ENCODE assay signal across 20 cellular contexts in genomic region chr12:110347767-110348166, GRCh38. TPM values are rescaled to one million over a fixed set of nuclear protein-coding genes. Genes with fewer than 3 reads are reported as not detected.
DNase-seq lines count a peak whose midpoint lies in the region; ATAC-seq and TF ChIP-seq lines count a peak whose summit lies in the region.
"Had no signal": no experiment of that assay in that cellular context is flagged by ENCODE, and none has a peak within 500 bp of the region (broad histone marks: within the 10 kb centered on the region; RNA-seq: fewer than 3 reads in every experiment).

No MANE protein-coding gene starts in this region.

- H3K4me3 ChIP-seq in cardiac muscle cell, result no peak overlapping the region
- no peak overlapping the region for H3K4me3 ChIP-seq in right atrium auricular region
- H3K4me3 ChIP-seq: GM12878, GM23338, PC-9 had no signal

- H3K9me3 ChIP-seq in cardiac muscle cell (ENCODE audit: low read depth) (no peaks in the 10 kb centered on the region), right atrium auricular region (no peaks in the 10 kb centered on the region)
- H3K9me3 ChIP-seq: Caco-2 had no signal

- H3K36me3 ChIP-seq in cardiac muscle cell (peaks cover 87% of the 10 kb centered on the region), right atrium auricular region (peaks cover 89% of the 10 kb centered on the region)

- no peaks in the 10 kb centered on the region for H3K9me3 Mint-ChIP-seq in T-helper 2 cell treated with Interferon-gamma antibody and Interleukin-4, amounts not matched to agents 5 μg/mL and 100 μg/mL, for 36 hours
- H3K9me3 Mint-ChIP-seq: CD4-positive, CD25-positive, alpha-beta regulatory T cell; GM23338 had no signal

- peak overlapping the region; percentile 27 for H3K27ac ChIP-seq in cardiac muscle cell
- no peak overlapping the region for H3K27ac ChIP-seq in right atrium auricular region
- H3K27ac ChIP-seq: HL-60, PC-9 had no signal

- peaks cover 56% of the 10 kb centered on the region for H3K36me3 Mint-ChIP-seq in T-helper 2 cell treated with Interferon-gamma antibody and Interleukin-4, amounts not matched to agents 5 μg/mL and 100 μg/mL, for 36 hours (ENCODE audit: low read depth)

- no peaks in the 10 kb centered on the region for H3K27me3 ChIP-seq in cardiac muscle cell
- no peaks in the 10 kb centered on the region for H3K27me3 ChIP-seq in right atrium auricular region

- ATAC-seq in GM18511 (IDR thresholded peaks at IDR 0.05; ENCODE audit: unreplicated experiment), result no peak
- ATAC-seq: GM12878, GM23338 had no signal

- H3K27ac Mint-ChIP-seq in T-helper 2 cell treated with Interferon-gamma antibody and Interleukin-4, amounts not matched to agents 5 μg/mL and 100 μg/mL, for 36 hours, result peak overlapping the region; percentile 62
- H3K27ac Mint-ChIP-seq: GM23338 had no signal

- H3K4me1 ChIP-seq in cardiac muscle cell (ENCODE audit: low read depth) (no peaks in the 10 kb centered on the region), right atrium auricular region (peaks cover 0 to 8% of the 10 kb centered on the region in 2 donors)
- H3K4me1 ChIP-seq: Caco-2 had no signal

- H3K27me3 Mint-ChIP-seq in T-helper 2 cell treated with Interferon-gamma antibody and Interleukin-4, amounts not matched to agents 5 μg/mL and 100 μg/mL, for 36 hours (ENCODE audit: low read depth), result no peaks in the 10 kb centered on the region
- H3K27me3 Mint-ChIP-seq: CD4-positive, CD25-positive, alpha-beta regulatory T cell had no signal

- no peak for DNase-seq in T-helper 2 cell treated with Interferon-gamma antibody and Interleukin-4, amounts not matched to agents 5 μg/mL and 100 μg/mL, for 36 hours (ENCODE audit: low spot score)
- no peak for DNase-seq in T-helper 2 cell
- DNase-seq in cardiac muscle cell (ENCODE audit: low read depth in 1 of 2, low spot score in 1 of 2), result no peak
- DNase-seq in right atrium auricular region (ENCODE audit: low spot score), result no peak
- peak; percentile 51 for DNase-seq in islet precursor cell
- no peak for DNase-seq in retina
- DNase-seq in SK-N-DZ (ENCODE audit: low spot score), result no peak
- DNase-seq: AML-193; Caco-2; CD4-positive, CD25-positive, alpha-beta regulatory T cell; EL; HCEC 1CT; NCI-H1417; NCI-H187; NCI-H526; PC-9 had no signal

- no peak overlapping the region for H3K4me3 Mint-ChIP-seq in T-helper 2 cell treated with Interferon-gamma antibody and Interleukin-4, amounts not matched to agents 5 μg/mL and 100 μg/mL, for 36 hours
- H3K4me3 Mint-ChIP-seq: GM23338 had no signal

- H3K4me1 Mint-ChIP-seq in T-helper 2 cell treated with Interferon-gamma antibody and Interleukin-4, amounts not matched to agents 5 μg/mL and 100 μg/mL, for 36 hours (ENCODE audit: low read depth), result peaks cover 39% of the 10 kb centered on the region
- H3K4me1 Mint-ChIP-seq: GM23338 had no signal

- TF ChIP-seq CTCF in cardiac muscle cell (IDR thresholded peaks at IDR 0.05; ENCODE audit: low read depth, low read length) (no peak), right atrium auricular region (IDR thresholded peaks at IDR 0.05) (no peak)

RNA-seq across cellular contexts. Expression of gene ANAPC7, which starts 55.7 kb away (rescaled TPM):
- total RNA-seq in cardiac muscle cell (37.2 and 55.4 TPM in 2 replicates), right atrium auricular region (10 to 100 TPM; 30.4 to 30.9 TPM)
- polyA plus RNA-seq in cardiac muscle cell, result 48.2 and 54.6 TPM in 2 replicates
- polyA plus RNA-seq in SK-N-DZ (2014; cell fraction: cytosol; rRNA removed), result 119 and 122 TPM in 2 replicates
- polyA plus RNA-seq in SK-N-DZ (2014; cell fraction: nucleus; rRNA removed), result 126 and 232 TPM in 2 replicates
